In genomic region chr5:149210968-149211495, GRCh38 we compare ENCODE assay signal across 18 cellular contexts.
A peak's percentile ranks its signal among the peaks of the same experiment; 100 is the strongest.
DNase-seq lines count a peak whose midpoint lies in the region; ATAC-seq and TF ChIP-seq lines count a peak whose summit lies in the region.
"Had no signal": no experiment of that assay in that cellular context is flagged by ENCODE, and none has a peak within 500 bp of the region (broad histone marks: within the 10 kb centered on the region; RNA-seq: fewer than 3 reads in every experiment).

No MANE protein-coding gene starts in this region.

- no peaks in the 10 kb centered on the region for H3K36me3 ChIP-seq in neural progenitor cell
- H3K36me3 ChIP-seq: vagina had no signal

- no peaks in the 10 kb centered on the region for H3K9me3 Mint-ChIP-seq in activated CD8-positive, alpha-beta T cell treated with anti-CD3 and anti-CD28 coated beads for 36 hours
- no peaks in the 10 kb centered on the region for H3K9me3 Mint-ChIP-seq in activated CD8-positive, alpha-beta T cell treated with anti-CD3 and anti-CD28 coated beads, Interleukin-2, amount 10 ng/mL, durations not matched to agents 7 days and 5 days (ENCODE audit: insufficient read depth)
- no peaks in the 10 kb centered on the region for H3K9me3 Mint-ChIP-seq in neural progenitor cell
- H3K9me3 Mint-ChIP-seq: CD4-positive, alpha-beta T cell; central memory CD8-positive, alpha-beta T cell had no signal

- DNase-seq in activated CD8-positive, alpha-beta T cell treated with anti-CD3 and anti-CD28 coated beads for 36 hours = peak; percentile 10
- DNase-seq in activated CD8-positive, alpha-beta T cell treated with anti-CD3 and anti-CD28 coated beads, Interleukin-2, amount 10 ng/mL, durations not matched to agents 7 days and 5 days = no peak
- peak; percentile 34 for DNase-seq in HT1080 (ENCODE audit: low read depth)
- DNase-seq in effector CD8-positive, alpha-beta T cell (lab: John Stamatoyannopoulos, UW) = peak; percentile 14
- peak; percentile 84 for DNase-seq in neural progenitor cell (ENCODE audit: low spot score)
- DNase-seq in NCI-H510A treated with DMSO at 0.1 percent for 48 hours (lab: John Stamatoyannopoulos, UW) = no peak
- DNase-seq in OCI-M2 (lab: John Stamatoyannopoulos, UW; ENCODE audit: unreplicated experiment) = no peak
- DNase-seq: activated CD4-positive, alpha-beta T cell treated with anti-CD3 and anti-CD28 coated beads, Interleukin-2, amount 50 U/mL, for 1 hour; left ventricle myocardium superior; NCI-H1930; NCI-H526 had no signal

- H3K4me2 ChIP-seq in neural progenitor cell = no peak overlapping the region
- H3K4me2 ChIP-seq: PC-9 had no signal

- intact Hi-C loops in activated CD8-positive, alpha-beta T cell treated with anti-CD3 and anti-CD28 coated beads for 36 hours (cut with micrococcal nuclease) = no loop called here

- POLR2A ChIA-PET in activated CD8-positive, alpha-beta T cell treated with anti-CD3 and anti-CD28 coated beads for 36 hours (lab: Charles Lee) = no interaction called here
- POLR2A ChIA-PET in activated CD8-positive, alpha-beta T cell treated with anti-CD3 and anti-CD28 coated beads, Interleukin-2, amount 10 ng/mL, durations not matched to agents 7 days and 5 days (lab: Charles Lee) = no interaction called here

- no peaks in the 10 kb centered on the region for H3K27me3 ChIP-seq in neural progenitor cell
- H3K27me3 ChIP-seq: vagina had no signal

- H3K27ac ChIP-seq in neural progenitor cell = no peak overlapping the region
- H3K27ac ChIP-seq: parathyroid adenoma, PC-9, vagina had no signal

- no peaks in the 10 kb centered on the region for H3F3A ChIP-seq in neural progenitor cell (ENCODE audit: low read depth)

- TF ChIP-seq CTCF in activated CD8-positive, alpha-beta T cell treated with anti-CD3 and anti-CD28 coated beads for 36 hours (IDR thresholded peaks at IDR 0.05) = no peak
- no peak for TF ChIP-seq CTCF in neural progenitor cell (IDR thresholded peaks at IDR 0.05)

- no peak overlapping the region for H3K27ac Mint-ChIP-seq in activated CD8-positive, alpha-beta T cell treated with anti-CD3 and anti-CD28 coated beads for 36 hours
- H3K27ac Mint-ChIP-seq in activated CD8-positive, alpha-beta T cell treated with anti-CD3 and anti-CD28 coated beads, Interleukin-2, amount 10 ng/mL, durations not matched to agents 7 days and 5 days = no peak overlapping the region
- no peak overlapping the region for H3K27ac Mint-ChIP-seq in neural progenitor cell
- H3K27ac Mint-ChIP-seq: CD4-positive, alpha-beta T cell had no signal

- ATAC-seq in activated CD8-positive, alpha-beta T cell treated with anti-CD3 and anti-CD28 coated beads for 36 hours = no peak
- ATAC-seq in activated CD8-positive, alpha-beta T cell treated with anti-CD3 and anti-CD28 coated beads, Interleukin-2, amount 10 ng/mL, durations not matched to agents 7 days and 5 days = no peak
- no peak for ATAC-seq in HG03097 (IDR thresholded peaks at IDR 0.05; ENCODE audit: low FRiP score, unreplicated experiment)
- ATAC-seq: HepG2, left ventricle myocardium superior had no signal

- H3K27me3 Mint-ChIP-seq in activated CD8-positive, alpha-beta T cell treated with anti-CD3 and anti-CD28 coated beads for 36 hours = no peaks in the 10 kb centered on the region
- peaks cover 2% of the 10 kb centered on the region for H3K27me3 Mint-ChIP-seq in activated CD8-positive, alpha-beta T cell treated with anti-CD3 and anti-CD28 coated beads, Interleukin-2, amount 10 ng/mL, durations not matched to agents 7 days and 5 days (ENCODE audit: low read depth)
- peaks cover 8% of the 10 kb centered on the region for H3K27me3 Mint-ChIP-seq in neural progenitor cell (ENCODE audit: insufficient read depth, low read depth)
- H3K27me3 Mint-ChIP-seq: CD4-positive, alpha-beta T cell had no signal

- no peak overlapping the region for H2AFZ ChIP-seq in neural progenitor cell (replicated peaks)
- H2AFZ ChIP-seq: parathyroid adenoma, PC-9 had no signal

- H3K79me2 ChIP-seq in neural progenitor cell (ENCODE audit: low read depth) = no peaks in the 10 kb centered on the region
- H3K79me2 ChIP-seq: parathyroid adenoma had no signal

- no peaks in the 10 kb centered on the region for H3K4me1 Mint-ChIP-seq in activated CD8-positive, alpha-beta T cell treated with anti-CD3 and anti-CD28 coated beads for 36 hours (ENCODE audit: low read depth)
- H3K4me1 Mint-ChIP-seq in activated CD8-positive, alpha-beta T cell treated with anti-CD3 and anti-CD28 coated beads, Interleukin-2, amount 10 ng/mL, durations not matched to agents 7 days and 5 days (ENCODE audit: low read depth) = no peaks in the 10 kb centered on the region
- H3K4me1 Mint-ChIP-seq in neural progenitor cell = peaks cover 13% of the 10 kb centered on the region

- H3K4me3 ChIP-seq in neural progenitor cell = no peak overlapping the region
- H3K4me3 ChIP-seq: PC-9, vagina had no signal

- H3K4me1 ChIP-seq in neural progenitor cell = peaks cover 8% of the 10 kb centered on the region

- H3K4me3 Mint-ChIP-seq in activated CD8-positive, alpha-beta T cell treated with anti-CD3 and anti-CD28 coated beads for 36 hours = no peak overlapping the region
- no peak overlapping the region for H3K4me3 Mint-ChIP-seq in activated CD8-positive, alpha-beta T cell treated with anti-CD3 and anti-CD28 coated beads, Interleukin-2, amount 10 ng/mL, durations not matched to agents 7 days and 5 days
- H3K4me3 Mint-ChIP-seq in neural progenitor cell = no peak overlapping the region
- H3K4me3 Mint-ChIP-seq: CD4-positive, alpha-beta T cell; central memory CD8-positive, alpha-beta T cell had no signal

- H3K9ac ChIP-seq in neural progenitor cell = no peak overlapping the region
- H3K9ac ChIP-seq: parathyroid adenoma had no signal

- H4K20me1 ChIP-seq in neural progenitor cell (ENCODE audit: low read depth) = no peaks in the 10 kb centered on the region

- H3K36me3 Mint-ChIP-seq in activated CD8-positive, alpha-beta T cell treated with anti-CD3 and anti-CD28 coated beads for 36 hours (ENCODE audit: low read depth) = no peaks in the 10 kb centered on the region
- H3K36me3 Mint-ChIP-seq in activated CD8-positive, alpha-beta T cell treated with anti-CD3 and anti-CD28 coated beads, Interleukin-2, amount 10 ng/mL, durations not matched to agents 7 days and 5 days (ENCODE audit: low read depth) = no peaks in the 10 kb centered on the region
- no peaks in the 10 kb centered on the region for H3K36me3 Mint-ChIP-seq in neural progenitor cell

- CTCF ChIA-PET in activated CD8-positive, alpha-beta T cell treated with anti-CD3 and anti-CD28 coated beads for 36 hours (lab: Charles Lee) = no interaction called here
- CTCF ChIA-PET in activated CD8-positive, alpha-beta T cell treated with anti-CD3 and anti-CD28 coated beads, Interleukin-2, amount 10 ng/mL, durations not matched to agents 7 days and 5 days (lab: Charles Lee) = no interaction called here

- H3K9me3 ChIP-seq in neural progenitor cell (ENCODE audit: low read depth) = no peaks in the 10 kb centered on the region
- H3K9me3 ChIP-seq: vagina had no signal

Comparison
In these comparisons a context has a peak if more than half of its experiments do, and no peak if none do; other contexts are left out.
1. DNase-seq: peak in activated CD8-positive, alpha-beta T cell treated with anti-CD3 and anti-CD28 coated beads for 36 hours (single experiment), HT1080 (single experiment), effector CD8-positive, alpha-beta T cell (single experiment) and neural progenitor cell (single experiment); none in activated CD8-positive, alpha-beta T cell treated with anti-CD3 and anti-CD28 coated beads, Interleukin-2, amount 10 ng/mL, durations not matched to agents 7 days and 5 days (single experiment), NCI-H510A treated with DMSO at 0.1 percent for 48 hours (single experiment) and OCI-M2 (single experiment).